In the genomic region with DNA sequence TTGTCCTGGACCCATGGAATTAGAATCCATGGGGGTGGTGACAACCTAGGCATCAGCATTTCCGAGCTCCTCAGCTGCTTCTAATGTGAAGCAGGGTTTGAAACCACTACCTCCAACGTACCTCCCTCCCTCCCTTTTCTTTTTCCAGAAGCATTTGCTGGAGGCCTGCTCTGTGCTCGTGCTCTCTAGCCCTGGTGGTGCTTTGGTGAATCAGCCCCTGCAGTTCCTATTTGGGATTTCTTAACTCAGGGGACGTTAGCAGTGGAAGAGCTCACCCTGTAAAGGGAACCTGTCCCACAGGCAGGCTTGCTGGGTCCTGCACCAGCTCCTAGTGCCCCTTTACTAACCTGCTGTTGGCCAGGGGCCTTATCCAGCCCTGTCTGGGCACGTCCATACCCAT, we compare ENCODE assay signal across 1 cellular context.
TF ChIP-seq lines count a peak whose summit lies in the region.

No MANE protein-coding gene starts in this region.

TF ChIP-seq in WTC11, 78 proteins besides CTCF, POLR2A, EP300 and RAD21 (continued from another document):
- TF ChIP-seq, protein P1, sequence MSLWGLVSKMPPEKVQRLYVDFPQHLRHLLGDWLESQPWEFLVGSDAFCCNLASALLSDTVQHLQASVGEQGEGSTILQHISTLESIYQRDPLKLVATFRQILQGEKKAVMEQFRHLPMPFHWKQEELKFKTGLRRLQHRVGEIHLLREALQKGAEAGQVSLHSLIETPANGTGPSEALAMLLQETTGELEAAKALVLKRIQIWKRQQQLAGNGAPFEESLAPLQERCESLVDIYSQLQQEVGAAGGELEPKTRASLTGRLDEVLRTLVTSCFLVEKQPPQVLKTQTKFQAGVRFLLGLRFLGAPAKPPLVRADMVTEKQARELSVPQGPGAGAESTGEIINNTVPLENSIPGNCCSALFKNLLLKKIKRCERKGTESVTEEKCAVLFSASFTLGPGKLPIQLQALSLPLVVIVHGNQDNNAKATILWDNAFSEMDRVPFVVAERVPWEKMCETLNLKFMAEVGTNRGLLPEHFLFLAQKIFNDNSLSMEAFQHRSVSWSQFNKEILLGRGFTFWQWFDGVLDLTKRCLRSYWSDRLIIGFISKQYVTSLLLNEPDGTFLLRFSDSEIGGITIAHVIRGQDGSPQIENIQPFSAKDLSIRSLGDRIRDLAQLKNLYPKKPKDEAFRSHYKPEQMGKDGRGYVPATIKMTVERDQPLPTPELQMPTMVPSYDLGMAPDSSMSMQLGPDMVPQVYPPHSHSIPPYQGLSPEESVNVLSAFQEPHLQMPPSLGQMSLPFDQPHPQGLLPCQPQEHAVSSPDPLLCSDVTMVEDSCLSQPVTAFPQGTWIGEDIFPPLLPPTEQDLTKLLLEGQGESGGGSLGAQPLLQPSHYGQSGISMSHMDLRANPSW (CRISPR knock-in tag; conservative IDR thresholded peaks at IDR 0.05; ENCODE audit: low read depth): no peak
- TF ChIP-seq, protein P2, sequence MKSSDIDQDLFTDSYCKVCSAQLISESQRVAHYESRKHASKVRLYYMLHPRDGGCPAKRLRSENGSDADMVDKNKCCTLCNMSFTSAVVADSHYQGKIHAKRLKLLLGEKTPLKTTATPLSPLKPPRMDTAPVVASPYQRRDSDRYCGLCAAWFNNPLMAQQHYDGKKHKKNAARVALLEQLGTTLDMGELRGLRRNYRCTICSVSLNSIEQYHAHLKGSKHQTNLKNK (CRISPR knock-in tag; IDR thresholded peaks at IDR 0.05): no peak
- TF ChIP-seq MYBL2 (CRISPR knock-in tag; IDR thresholded peaks at IDR 0.05) (no peak), SMAD3 (CRISPR knock-in tag; IDR thresholded peaks at IDR 0.05; ENCODE audit: borderline replicate concordance) (no peak)
- TF ChIP-seq, protein P3, sequence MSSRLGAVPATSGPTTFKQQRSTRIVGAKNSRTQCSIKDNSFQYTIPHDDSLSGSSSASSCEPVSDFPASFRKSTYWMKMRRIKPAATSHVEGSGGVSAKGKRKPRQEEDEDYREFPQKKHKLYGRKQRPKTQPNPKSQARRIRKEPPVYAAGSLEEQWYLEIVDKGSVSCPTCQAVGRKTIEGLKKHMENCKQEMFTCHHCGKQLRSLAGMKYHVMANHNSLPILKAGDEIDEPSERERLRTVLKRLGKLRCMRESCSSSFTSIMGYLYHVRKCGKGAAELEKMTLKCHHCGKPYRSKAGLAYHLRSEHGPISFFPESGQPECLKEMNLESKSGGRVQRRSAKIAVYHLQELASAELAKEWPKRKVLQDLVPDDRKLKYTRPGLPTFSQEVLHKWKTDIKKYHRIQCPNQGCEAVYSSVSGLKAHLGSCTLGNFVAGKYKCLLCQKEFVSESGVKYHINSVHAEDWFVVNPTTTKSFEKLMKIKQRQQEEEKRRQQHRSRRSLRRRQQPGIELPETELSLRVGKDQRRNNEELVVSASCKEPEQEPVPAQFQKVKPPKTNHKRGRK (CRISPR knock-in tag; IDR thresholded peaks at IDR 0.05; ENCODE audit: borderline replicate concordance): no peak
TF ChIP-seq in WTC11: peak in this region for 0.
